In the genomic region with DNA sequence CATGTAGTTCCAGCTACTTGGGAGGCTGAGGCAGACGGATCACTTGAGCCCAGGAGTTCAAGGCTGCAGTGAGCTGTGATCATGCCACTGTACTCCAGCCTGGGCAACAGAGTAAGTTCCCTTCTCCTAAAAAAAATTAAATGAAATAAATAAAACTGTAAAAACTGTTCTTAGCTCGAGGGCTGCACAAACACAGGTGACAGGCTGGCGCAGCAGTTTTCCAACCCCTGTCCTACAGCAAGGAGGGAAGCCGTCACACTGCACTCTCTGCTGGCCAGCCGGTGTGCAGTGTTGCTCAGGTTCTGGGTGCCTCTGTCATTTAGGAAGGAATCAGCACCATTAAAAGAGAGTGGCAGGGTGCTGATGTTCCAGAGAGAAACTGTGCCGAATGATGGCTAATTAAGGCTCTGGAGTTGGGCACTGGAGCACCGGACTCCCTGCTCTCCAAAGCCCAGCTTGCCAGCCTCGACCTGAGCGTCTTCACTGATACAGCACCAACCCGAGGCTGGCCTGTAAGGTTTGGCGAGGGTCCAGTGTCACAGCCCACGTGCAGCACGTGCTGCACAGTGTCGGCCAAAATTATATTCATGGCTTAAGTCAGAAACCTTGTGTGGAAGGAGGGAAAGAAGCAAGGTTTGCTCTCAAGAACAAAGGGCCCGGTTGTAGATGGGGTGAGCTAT, we compare ENCODE assay signal across 24 cellular contexts.
"Had no signal": no experiment of that assay in that cellular context is flagged by ENCODE, and none has a peak within 500 bp of the region (broad histone marks: within the 10 kb centered on the region; RNA-seq: fewer than 3 reads in every experiment).

No MANE protein-coding gene starts in this region.

- H3K36me3 ChIP-seq: heart left ventricle, pancreas, prostate gland, right lobe of liver, tibial nerve, uterus had no signal

- H3K4me1 ChIP-seq: pancreas, prostate gland, right lobe of liver, uterus had no signal

- ATAC-seq: left lobe of liver; mucosa of descending colon; naive thymus-derived CD4-positive, alpha-beta T cell; natural killer cell treated with Interleukin-12 subunit alpha and Interleukin-12 subunit beta and Interleukin-15 and Interleukin-18, amount 100 ng/mL, for 72 hours; pancreas; right lobe of liver; stimulated activated memory B cell treated with anti-CD40 and anti-IgM and Interleukin-4, amounts not matched to agents 10 μg/mL and 1 μg/mL and 100 μg/mL, for 72 hours; stimulated activated naive CD8-positive, alpha-beta T cell treated with anti-CD3 and anti-CD28 coated beads, Interleukin-15, amount 100 ng/mL, for 72 hours had no signal

- H3K27ac ChIP-seq: pancreas, prostate gland, right lobe of liver, tibial nerve, uterus had no signal

- H3K4me3 ChIP-seq: heart left ventricle, lung, mucosa of descending colon, pancreas, prostate gland, right lobe of liver, smooth muscle cell, tibial nerve, uterus had no signal

- H3K4me2 ChIP-seq: smooth muscle cell had no signal

- DNase-seq: hypothalamus; immature natural killer cell; mesendoderm; mucosa of descending colon; naive thymus-derived CD4-positive, alpha-beta T cell; nucleus accumbens; retina; right lobe of liver; stimulated activated CD4-positive, alpha-beta T cell treated with anti-CD3 and anti-CD28 coated beads, Interleukin-1b, Interleukin-23, amount 100 ng/mL, for 48 hours; stimulated activated CD4-positive, alpha-beta T cell treated with anti-CD3 and anti-CD28 coated beads, Interleukin-2, amount 100 ng/mL, for 48 hours; stimulated activated CD4-positive, alpha-beta T cell treated with anti-CD3 and anti-CD28 coated beads, Interleukin-4, amount 100 ng/mL, for 4 hours; stimulated activated CD8-positive, alpha-beta memory T cell treated with anti-CD3 and anti-CD28 coated beads, Interleukin-4, amount 100 ng/mL, for 48 hours; stimulated activated naive CD4-positive, alpha-beta T cell treated with Interleukin-2 at 50 U/mL for 16 hours; stimulated activated naive CD8-positive, alpha-beta T cell treated with anti-CD3 and anti-CD28 coated beads, Interleukin-15, amount 100 ng/mL, for 72 hours; uterus had no signal

- H3K27me3 ChIP-seq: heart left ventricle, pancreas, right lobe of liver, tibial nerve, uterus had no signal

- H3K9me3 ChIP-seq: heart left ventricle, mucosa of descending colon, pancreas, prostate gland, right lobe of liver, tibial nerve, uterus had no signal
